8 cellular contexts compared by ENCODE assay signal in the genomic region with DNA sequence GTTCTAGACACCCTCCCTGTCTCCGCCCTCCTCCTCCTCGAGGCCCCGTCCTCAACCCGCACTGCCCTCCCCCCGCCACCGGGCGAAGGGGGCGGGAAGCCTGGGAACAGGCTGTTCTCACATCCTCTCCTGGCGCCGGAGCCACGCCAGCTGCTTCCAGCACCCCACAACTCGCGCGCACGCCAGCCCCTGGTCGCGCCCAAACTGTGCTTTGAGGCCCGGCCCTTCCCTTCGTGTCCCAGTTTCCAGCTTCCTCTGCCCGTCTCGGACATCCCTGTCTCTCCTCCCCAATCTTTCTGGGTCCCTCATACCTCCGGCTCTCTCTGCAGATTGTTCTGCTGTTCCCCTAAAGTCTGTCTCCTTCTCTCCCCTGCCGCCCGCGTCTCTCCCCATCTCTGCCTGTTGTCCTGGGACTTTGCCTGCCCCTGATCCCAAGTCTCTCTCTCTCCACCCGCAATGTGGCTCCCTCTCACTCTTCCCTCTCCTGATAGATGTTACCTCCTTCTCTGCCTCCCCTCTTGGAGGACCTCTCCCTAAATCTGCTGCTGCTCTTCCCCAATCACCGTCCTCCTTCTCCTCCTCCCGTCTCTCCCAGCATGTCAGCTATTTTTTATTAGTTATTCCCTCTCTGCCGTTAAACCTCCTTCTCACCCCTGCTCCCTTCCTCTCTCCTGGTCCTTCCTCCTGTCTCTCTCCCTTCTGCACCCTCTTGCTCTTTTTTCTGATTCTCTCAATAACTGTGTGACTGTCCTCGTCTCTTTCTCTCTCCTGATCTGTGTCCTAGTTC. TPM values are rescaled to one million over a fixed set of nuclear protein-coding genes. Genes with fewer than 3 reads are reported as not detected.
DNase-seq lines count a peak whose midpoint lies in the region; ATAC-seq and TF ChIP-seq lines count a peak whose summit lies in the region.

No MANE protein-coding gene starts in this region.

- H3K9me3 Mint-ChIP-seq in memory B cell: no peaks in the 10 kb centered on the region

- peaks cover 4 to 16% (median 13%) of the 10 kb centered on the region in 4 donors for H3K36me3 ChIP-seq in upper lobe of left lung

- H3K9me3 ChIP-seq in upper lobe of left lung: no peaks in the 10 kb centered on the region

- TF ChIP-seq CTCF in dorsolateral prefrontal cortex (IDR thresholded peaks at IDR 0.05 in 54 of 56, conservative IDR thresholded peaks at IDR 0.05 in 2 of 56; ENCODE audit: low read depth in 1 of 56, partially characterized antibody in 56 of 56): peak in 11 of 56 donors; percentile 6 to 23 (median 11)
- TF ChIP-seq CTCF in upper lobe of left lung (IDR thresholded peaks at IDR 0.05): no peak

- ATAC-seq in memory B cell (ENCODE audit: low read depth) (no peak), upper lobe of left lung (ENCODE audit: low FRiP score in 2 of 2) (peak; percentile 64 to 76), HG02610 (IDR thresholded peaks at IDR 0.05; ENCODE audit: unreplicated experiment) (no peak), HG02678 (IDR thresholded peaks at IDR 0.05; ENCODE audit: unreplicated experiment) (no peak)

- H3K27me3 ChIP-seq in dorsolateral prefrontal cortex: peaks cover 0 to 2% (median 0%) of the 10 kb centered on the region in 45 donors
- H3K27me3 ChIP-seq in upper lobe of left lung: peaks cover 0 to 25% (median 10%) of the 10 kb centered on the region in 4 donors

- TF ChIP-seq POLR2A in upper lobe of left lung (IDR thresholded peaks at IDR 0.05): peak in 1 of 4 donors; percentile 26

- peak overlapping the region; percentile 35 for H3K27ac Mint-ChIP-seq in memory B cell

- peaks cover 20% of the 10 kb centered on the region for H3K36me3 Mint-ChIP-seq in memory B cell

- H3K27ac ChIP-seq in dorsolateral prefrontal cortex (peak overlapping the region; percentile 50 to 98 (median 95)), upper lobe of left lung (peak overlapping the region in 3 of 4 donors; percentile 52 to 76 (median 55))

- H3K4me3 ChIP-seq in dorsolateral prefrontal cortex: peak overlapping the region; percentile 12 to 67 (median 44)
- H3K4me3 ChIP-seq in upper lobe of left lung: peak overlapping the region in 3 of 4 donors; percentile 0 to 27 (median 18)

- WGBS in upper lobe of left lung, 2 donors: 2 to 7% methylated on average over 29 of the region's 30 CpGs

- peaks cover 23% of the 10 kb centered on the region for H3K27me3 Mint-ChIP-seq in memory B cell

- intact Hi-C loops in dorsolateral prefrontal cortex (cut with DNase I): loop anchor here (2.0 to 5.0 kb wide), 4 partner anchors 15 to 63 kb away; partner anchors contain the start of gene DPF1 (in 1 of the 2)

- H3K4me1 Mint-ChIP-seq in memory B cell: peaks cover 25% of the 10 kb centered on the region

- H3K4me1 ChIP-seq in upper lobe of left lung: peaks cover 26 to 29% (median 27%) of the 10 kb centered on the region in 4 donors

- peak in 2 of 4 donors; percentile 25 to 87 for TF ChIP-seq EP300 in upper lobe of left lung (IDR thresholded peaks at IDR 0.05)

- DNase-seq in NCI-H1436 (lab: John Stamatoyannopoulos, UW) (peak; percentile 21), NCI-H1436 treated with DMSO at 0.1 percent for 48 hours (lab: John Stamatoyannopoulos, UW) (no peak), dorsolateral prefrontal cortex (peak; percentile 62 to 90 (median 87)), memory B cell (ENCODE audit: low spot score in 2 of 2) (no peak), upper lobe of left lung (peak; percentile 46 to 92)
- no peak for DNase-seq in activated CD8-positive, alpha-beta memory T cell treated with anti-CD3 and anti-CD28 coated beads for 24 hours

- peak overlapping the region; percentile 2 for H3K4me3 Mint-ChIP-seq in memory B cell

RNA-seq across cellular contexts. Expression of gene DPF1, which starts 14.2 kb away (rescaled TPM):
- total RNA-seq in dorsolateral prefrontal cortex (10 to 100 TPM; 22.0 to 91.2 (median 57.5) TPM), upper lobe of left lung (under 1 TPM in 2 of 6 donors, not detected in 4; 0.40 to 0.46 TPM)

RNA-seq across cellular contexts. Expression of gene PPP1R14A, which starts 46.3 kb away (rescaled TPM):
- 100 to 1,000 TPM in 57 of 120 experiments, 10 to 100 TPM in 63; 17.4 to 465 (median 98.7) TPM for total RNA-seq in dorsolateral prefrontal cortex
- total RNA-seq in upper lobe of left lung: 100 to 1,000 TPM in 3 of 6 donors, 10 to 100 TPM in 3; 71.2 to 236 (median 96.2) TPM

RNA-seq across cellular contexts. Expression of gene SPINT2, which starts 54.5 kb away (rescaled TPM):
- total RNA-seq in dorsolateral prefrontal cortex (100 to 1,000 TPM in 44 of 120 experiments, 10 to 100 TPM in 76; 41.9 to 135 (median 92.4) TPM), upper lobe of left lung (100 to 1,000 TPM; 192 to 583 (median 317) TPM)

Comparison
In these comparisons a context has a peak if more than half of its experiments do, and no peak if none do; other contexts are left out.
1. DNase-seq: peak in NCI-H1436 (single experiment), dorsolateral prefrontal cortex (10 of 10) and upper lobe of left lung (2 of 2); none in NCI-H1436 treated with DMSO at 0.1 percent for 48 hours (single experiment), memory B cell (0 of 2) and activated CD8-positive, alpha-beta memory T cell treated with anti-CD3 and anti-CD28 coated beads for 24 hours (single experiment).
2. ATAC-seq: peak in upper lobe of left lung (2 of 2); none in memory B cell (single experiment), HG02610 (single experiment) and HG02678 (single experiment).
3. RNA of gene DPF1, which starts 14.2 kb away (total RNA-seq): 22.0 to 91.2 TPM in dorsolateral prefrontal cortex; 0.40 to 0.46 TPM in upper lobe of left lung; every median in the first group is over 10 times any median in the second.